ENCODE assay signal across 1 cellular context in genomic region chrX:6382284-6382683, GRCh38.
TF ChIP-seq lines count a peak whose summit lies in the region.

No MANE protein-coding gene starts in this region.

TF ChIP-seq in liver, 16 proteins besides CTCF, POLR2A, EP300 and RAD21 (continued from another document):
- TF ChIP-seq, protein P1, sequence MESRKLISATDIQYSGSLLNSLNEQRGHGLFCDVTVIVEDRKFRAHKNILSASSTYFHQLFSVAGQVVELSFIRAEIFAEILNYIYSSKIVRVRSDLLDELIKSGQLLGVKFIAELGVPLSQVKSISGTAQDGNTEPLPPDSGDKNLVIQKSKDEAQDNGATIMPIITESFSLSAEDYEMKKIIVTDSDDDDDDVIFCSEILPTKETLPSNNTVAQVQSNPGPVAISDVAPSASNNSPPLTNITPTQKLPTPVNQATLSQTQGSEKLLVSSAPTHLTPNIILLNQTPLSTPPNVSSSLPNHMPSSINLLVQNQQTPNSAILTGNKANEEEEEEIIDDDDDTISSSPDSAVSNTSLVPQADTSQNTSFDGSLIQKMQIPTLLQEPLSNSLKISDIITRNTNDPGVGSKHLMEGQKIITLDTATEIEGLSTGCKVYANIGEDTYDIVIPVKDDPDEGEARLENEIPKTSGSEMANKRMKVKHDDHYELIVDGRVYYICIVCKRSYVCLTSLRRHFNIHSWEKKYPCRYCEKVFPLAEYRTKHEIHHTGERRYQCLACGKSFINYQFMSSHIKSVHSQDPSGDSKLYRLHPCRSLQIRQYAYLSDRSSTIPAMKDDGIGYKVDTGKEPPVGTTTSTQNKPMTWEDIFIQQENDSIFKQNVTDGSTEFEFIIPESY (IDR thresholded peaks at IDR 0.05): no peak
- TF ChIP-seq YY1 (IDR thresholded peaks at IDR 0.05) (no peak), GABPA (IDR thresholded peaks at IDR 0.05 in 1 of 2, conservative IDR thresholded peaks at IDR 0.05 in 1 of 2) (no peak), TAF1 (conservative IDR thresholded peaks at IDR 0.05) (no peak), SP1 (IDR thresholded peaks at IDR 0.05) (no peak), MAX (IDR thresholded peaks at IDR 0.05) (no peak), ATF3 (IDR thresholded peaks at IDR 0.05) (no peak), JUND (IDR thresholded peaks at IDR 0.05) (no peak), FOXA1 (IDR thresholded peaks at IDR 0.05) (no peak), NR2F2 (IDR thresholded peaks at IDR 0.05) (peak; percentile 60), RXRA (IDR thresholded peaks at IDR 0.05) (peak; percentile 57 to 62), HNF4G (IDR thresholded peaks at IDR 0.05) (no peak)
